ENCODE assay signal across 12 cellular contexts in genomic region chr19:40279120-40279551, GRCh38. TPM values are rescaled to one million over a fixed set of nuclear protein-coding genes. Genes with fewer than 3 reads are reported as not detected.
A peak's percentile ranks its signal among the peaks of the same experiment; 100 is the strongest.
DNase-seq lines count a peak whose midpoint lies in the region; ATAC-seq and TF ChIP-seq lines count a peak whose summit lies in the region.
"Had no signal": no experiment of that assay in that cellular context is flagged by ENCODE, and none has a peak within 500 bp of the region (broad histone marks: within the 10 kb centered on the region; RNA-seq: fewer than 3 reads in every experiment).

No MANE protein-coding gene starts in this region.

- no peaks in the 10 kb centered on the region for H3K27me3 ChIP-seq in brain microvascular endothelial cell (replicated peaks)
- no peaks in the 10 kb centered on the region for H3K27me3 ChIP-seq in right cardiac atrium (ENCODE audit: control insufficient read depth, insufficient read depth)
- no peaks in the 10 kb centered on the region for H3K27me3 ChIP-seq in prostate gland (replicated peaks; ENCODE audit: insufficient read depth)

- H3K4me1 ChIP-seq in right cardiac atrium (ENCODE audit: control insufficient read depth, insufficient read depth, low read length) (peaks cover 30% of the 10 kb centered on the region), prostate gland (replicated peaks) (peaks cover 32% of the 10 kb centered on the region)

- peak; percentile 75 to 80 for ATAC-seq in right cardiac atrium
- no peak for ATAC-seq in GM18511 (IDR thresholded peaks at IDR 0.05; ENCODE audit: unreplicated experiment)
- no peak for ATAC-seq in HG03565 (IDR thresholded peaks at IDR 0.05; ENCODE audit: unreplicated experiment)

- H3K27ac ChIP-seq in brain microvascular endothelial cell (no peak overlapping the region), right cardiac atrium (ENCODE audit: low read length) (peak overlapping the region; percentile 69), prostate gland (peak overlapping the region; percentile 28 to 36)

- H3K4me3 ChIP-seq in brain microvascular endothelial cell (ENCODE audit: low read depth, low read length) (no peak overlapping the region), right cardiac atrium (ENCODE audit: low read length) (no peak overlapping the region), prostate gland (peak overlapping the region in 1 of 2 donors; percentile 6)
- H3K4me3 ChIP-seq: HAP-1 had no signal

- H3K36me3 ChIP-seq in brain microvascular endothelial cell (replicated peaks) (no peaks in the 10 kb centered on the region), prostate gland (no peaks in the 10 kb centered on the region)

- no peaks in the 10 kb centered on the region for H3K9me3 ChIP-seq in right cardiac atrium (ENCODE audit: control insufficient read depth, low read length)
- no peaks in the 10 kb centered on the region for H3K9me3 ChIP-seq in prostate gland
- H3K9me3 ChIP-seq: HAP-1 had no signal

- TF ChIP-seq POLR2A in prostate gland (IDR thresholded peaks at IDR 0.05) = no peak

- intact Hi-C loops in right cardiac atrium (cut with DNase I) = no loop called here
- intact Hi-C loops in prostate gland (cut with DNase I) = no loop called here

- WGBS in right cardiac atrium = 40% methylated on average over 15 of the region's 15 CpGs
- WGBS in prostate gland = 10% methylated on average over 14 of the region's 15 CpGs

- in situ Hi-C loops in brain microvascular endothelial cell (cut with HindIII; ENCODE audit: low pct_ligation_motif_present, low sequenced_read_pairs) = no loop called here

- DNase-seq in AG20443 (ENCODE audit: low spot score) = peak; percentile 77
- DNase-seq in brain microvascular endothelial cell = peak; percentile 18
- DNase-seq in right cardiac atrium = peak; percentile 77 to 93 (median 93)
- no peak for DNase-seq in prostate gland (ENCODE audit: low spot score)
- DNase-seq in DMS 273 treated with DMSO at 0.1 percent for 48 hours (lab: John Stamatoyannopoulos, UW) = no peak
- no peak for DNase-seq in stimulated activated CD4-positive, alpha-beta T cell treated with anti-CD3 and anti-CD28 coated beads, Interleukin-4, amount 100 ng/mL, for 24 hours
- DNase-seq: AML-193 had no signal

- TF ChIP-seq CTCF in brain microvascular endothelial cell (IDR thresholded peaks at IDR 0.05; ENCODE audit: low read depth, low read length, missing control alignments) (no peak), prostate gland (IDR thresholded peaks at IDR 0.05) (no peak)

RNA-seq across cellular contexts. Expression of gene AKT2, which starts 6.0 kb away (rescaled TPM):
- total RNA-seq in right cardiac atrium = 100 to 1,000 TPM; 119 to 131 (median 125) TPM
- 94.9 TPM for polyA plus RNA-seq in right cardiac atrium
- total RNA-seq in prostate gland = 100 to 1,000 TPM in 1 of 2 donors, 10 to 100 TPM in 1; 95.3 to 171 TPM

RNA-seq across cellular contexts. Expression of gene CCNP, which starts 52.6 kb away (rescaled TPM):
- total RNA-seq in right cardiac atrium = under 1 TPM; 0.23 to 0.41 (median 0.30) TPM
- polyA plus RNA-seq in right cardiac atrium = 0.25 TPM
- total RNA-seq in prostate gland = under 1 TPM; 0.82 to 0.85 TPM
- total RNA-seq: dermis microvascular lymphatic vessel endothelial cell, myocyte had no signal

Comparison
In these comparisons a context has a peak if more than half of its experiments do, and no peak if none do; other contexts are left out.
1. DNase-seq: peak in AG20443 (single experiment), brain microvascular endothelial cell (single experiment) and right cardiac atrium (3 of 3); none in prostate gland (single experiment), DMS 273 treated with DMSO at 0.1 percent for 48 hours (single experiment) and stimulated activated CD4-positive, alpha-beta T cell treated with anti-CD3 and anti-CD28 coated beads, Interleukin-4, amount 100 ng/mL, for 24 hours (single experiment).
2. ATAC-seq: peak in right cardiac atrium (2 of 2); none in GM18511 (single experiment) and HG03565 (single experiment).